In the genomic region with DNA sequence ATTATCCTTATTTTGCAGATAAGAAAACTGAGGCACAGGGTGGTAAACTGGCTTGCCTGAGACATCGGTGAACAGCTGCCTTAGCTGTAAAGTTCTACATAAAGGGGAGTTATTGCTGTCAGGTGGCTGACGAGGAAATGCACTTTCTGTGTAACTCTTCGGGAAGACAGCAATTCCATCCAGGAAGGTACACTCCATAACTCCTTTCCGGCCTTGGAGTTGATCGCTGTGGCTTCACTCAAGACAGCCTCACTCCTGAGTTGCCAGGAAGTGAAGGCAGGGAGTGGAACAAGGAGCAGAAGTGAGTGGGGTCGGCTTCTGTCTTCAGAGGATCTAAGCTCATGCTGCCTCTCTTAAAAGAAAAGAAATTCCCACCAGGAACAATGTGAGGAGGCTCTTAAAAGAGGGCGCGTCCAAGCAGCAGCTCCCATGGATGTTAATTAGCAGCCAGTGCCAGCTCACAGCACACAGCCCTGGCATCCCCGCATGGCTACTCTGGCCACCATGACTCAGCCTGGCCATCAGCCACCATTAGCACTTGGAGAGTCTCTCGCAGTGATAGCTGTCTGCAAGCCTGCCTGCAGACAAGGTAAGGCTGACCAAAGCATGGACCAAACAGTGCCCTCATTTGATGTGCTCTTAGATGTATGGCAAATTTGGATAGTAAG, we compare ENCODE assay signal across 12 cellular contexts.
A peak's percentile ranks its signal among the peaks of the same experiment; 100 is the strongest.
DNase-seq lines count a peak whose midpoint lies in the region; ATAC-seq and TF ChIP-seq lines count a peak whose summit lies in the region.
"Had no signal": no experiment of that assay in that cellular context is flagged by ENCODE, and none has a peak within 500 bp of the region (broad histone marks: within the 10 kb centered on the region; RNA-seq: fewer than 3 reads in every experiment).

No MANE protein-coding gene starts in this region.

- peak; percentile 73 for DNase-seq in GM04503 (ENCODE audit: low read depth)
- DNase-seq in T1000 (lab: John Stamatoyannopoulos, UW): peak; percentile 49
- DNase-seq in foreskin fibroblast: peak; percentile 74 to 85
- DNase-seq in posterior cingulate gyrus: peak; percentile 63 to 96 (median 78)
- DNase-seq in mesendoderm: no peak
- no peak for DNase-seq in GM19240 (ENCODE audit: insufficient read length, low spot score)
- DNase-seq: DMS153, NCI-H1694 had no signal

- H3K9ac ChIP-seq in mesendoderm (ENCODE audit: low read length): no peak overlapping the region

- TF ChIP-seq CTCF in foreskin fibroblast (IDR thresholded peaks at IDR 0.05; ENCODE audit: low read depth, low read length): no peak

- peaks cover 2% of the 10 kb centered on the region for H3K4me1 ChIP-seq in mesendoderm (ENCODE audit: control insufficient read depth, low read depth, low read length)
- H3K4me1 ChIP-seq: prostate gland had no signal

- ATAC-seq in HG02759 (IDR thresholded peaks at IDR 0.05; ENCODE audit: unreplicated experiment) (no peak), HG02588 (IDR thresholded peaks at IDR 0.05; ENCODE audit: unreplicated experiment) (no peak)
- ATAC-seq: stimulated activated effector memory CD8-positive, alpha-beta T cell treated with anti-CD3 and anti-CD28 coated beads, Interleukin-12 subunit alpha, Interleukin-12 subunit beta, amount 100 ng/mL, for 72 hours had no signal

- no peak overlapping the region for H3K4me3 ChIP-seq in foreskin fibroblast (ENCODE audit: low read depth in 1 of 2, low read length in 2 of 2)
- H3K4me3 ChIP-seq in mesendoderm (ENCODE audit: low read length): no peak overlapping the region
- H3K4me3 ChIP-seq: prostate gland had no signal

- no peak overlapping the region for H2BK120ac ChIP-seq in mesendoderm (ENCODE audit: low read depth, low read length)

- peaks cover 6% of the 10 kb centered on the region for H3K36me3 ChIP-seq in mesendoderm (ENCODE audit: control insufficient read depth, insufficient read depth, low read length)
- H3K36me3 ChIP-seq: prostate gland had no signal

- H3K4me2 ChIP-seq in mesendoderm (ENCODE audit: low read length): no peak overlapping the region

- intact Hi-C loops in posterior cingulate gyrus (cut with DNase I): no loop called here

- no peak overlapping the region for H3K4ac ChIP-seq in mesendoderm (ENCODE audit: low read depth, low read length)

- WGBS in mesendoderm (ENCODE audit: extremely low coverage, insufficient coverage, low lambda C conversion rate): no CpG with 5 or more reads among the region's 10 CpGs

- no peak overlapping the region for H2AK5ac ChIP-seq in mesendoderm (ENCODE audit: low read length)

- H3K79me2 ChIP-seq in mesendoderm (ENCODE audit: control insufficient read depth, insufficient read depth, low read length): peaks cover 5% of the 10 kb centered on the region

- no peak overlapping the region for H3K18ac ChIP-seq in mesendoderm (ENCODE audit: low read length)

- no peak overlapping the region for H3K27ac ChIP-seq in mesendoderm (ENCODE audit: low read depth, low read length)
- H3K27ac ChIP-seq: prostate gland had no signal

- no peak overlapping the region for H2BK5ac ChIP-seq in mesendoderm (ENCODE audit: low read length)

- peaks cover 19% of the 10 kb centered on the region for H3K79me1 ChIP-seq in mesendoderm (ENCODE audit: low read length)

- H3K27me3 ChIP-seq in mesendoderm (ENCODE audit: insufficient read depth, low read length, poor library complexity): no peaks in the 10 kb centered on the region

- H3K56ac ChIP-seq in mesendoderm (ENCODE audit: low read length): no peak overlapping the region

- H4K5ac ChIP-seq in mesendoderm (ENCODE audit: low read length): no peak overlapping the region

- H2BK15ac ChIP-seq in mesendoderm (replicated peaks; ENCODE audit: low read depth): no peak overlapping the region

- no peak overlapping the region for H4K8ac ChIP-seq in mesendoderm (ENCODE audit: low read depth, low read length)

- H3K23ac ChIP-seq in mesendoderm (ENCODE audit: low read length): no peak overlapping the region

Comparison
In these comparisons a context has a peak if more than half of its experiments do, and no peak if none do; other contexts are left out.
1. DNase-seq: peak in GM04503 (single experiment), T1000 (single experiment), foreskin fibroblast (2 of 2) and posterior cingulate gyrus (10 of 10); none in mesendoderm (single experiment) and GM19240 (single experiment).